In the genomic region with DNA sequence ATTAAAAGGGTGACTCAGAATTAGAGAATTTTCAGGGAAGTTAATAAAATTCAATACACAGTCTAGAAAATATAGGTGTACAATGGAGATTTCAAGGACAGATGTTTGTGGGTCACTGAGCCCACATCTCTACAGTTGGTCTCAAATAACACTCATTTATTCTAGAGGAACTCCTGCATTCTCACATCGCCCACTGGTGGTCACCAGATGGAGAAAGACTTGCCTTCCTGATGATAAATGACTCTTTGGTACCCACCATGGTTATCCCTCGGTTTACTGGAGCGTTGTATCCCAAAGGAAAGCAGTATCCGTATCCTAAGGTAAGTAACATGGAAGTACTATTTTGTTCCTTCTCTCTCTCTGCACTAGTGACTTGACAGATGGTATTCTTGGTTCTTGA, we compare ENCODE assay signal across 26 cellular contexts.
DNase-seq lines count a peak whose midpoint lies in the region; ATAC-seq and TF ChIP-seq lines count a peak whose summit lies in the region.
"Had no signal": no experiment of that assay in that cellular context is flagged by ENCODE, and none has a peak within 500 bp of the region (broad histone marks: within the 10 kb centered on the region; RNA-seq: fewer than 3 reads in every experiment).

No MANE protein-coding gene starts in this region.

- H3K4me3 ChIP-seq in mucosa of descending colon: no peak overlapping the region
- H3K4me3 ChIP-seq: cardiac muscle cell, PC-9, sigmoid colon had no signal

- in situ Hi-C loops in SK-MEL-5 (cut with HindIII; ENCODE audit: low pct_unique_long_range_greater_than_20kb, low sequenced_read_pairs): no loop called here

- intact Hi-C loops in mucosa of descending colon (cut with DNase I, micrococcal nuclease): no loop called here

- ATAC-seq in mucosa of descending colon (no peak), GM21367 (IDR thresholded peaks at IDR 0.05; ENCODE audit: unreplicated experiment) (no peak)
- ATAC-seq: activated T-cell treated with anti-CD3 and anti-CD28 coated beads, Interleukin-2, amount 50 U/mL, for 4 hours; HepG2; left colon; natural killer cell treated with Interleukin-12 subunit alpha and Interleukin-12 subunit beta and Interleukin-15 and Interleukin-18, amount 100 ng/mL, for 72 hours had no signal

- no peaks in the 10 kb centered on the region for H3K4me1 ChIP-seq in mucosa of descending colon (ENCODE audit: low read depth)
- H3K4me1 ChIP-seq: sigmoid colon had no signal

- no peak overlapping the region for H3K27ac ChIP-seq in C4-2B
- H3K27ac ChIP-seq: cardiac muscle cell, PC-9, sigmoid colon had no signal

- H3K9me3 ChIP-seq in mucosa of descending colon: no peaks in the 10 kb centered on the region
- H3K9me3 ChIP-seq: sigmoid colon had no signal

- H3K36me3 ChIP-seq in mucosa of descending colon (ENCODE audit: low read depth): no peaks in the 10 kb centered on the region
- H3K36me3 ChIP-seq: cardiac muscle cell, sigmoid colon had no signal

- TF ChIP-seq CTCF in C4-2B (conservative IDR thresholded peaks at IDR 0.05) (peak; percentile 32), mucosa of descending colon (IDR thresholded peaks at IDR 0.05) (no peak)

- DNase-seq in HT1080 (ENCODE audit: low read depth) (peak; percentile 3), SK-MEL-5 (ENCODE audit: low read depth, low spot score) (peak; percentile 23), left kidney (ENCODE audit: low read depth, low spot score) (peak; percentile 27), mucosa of descending colon (no peak)
- no peak for DNase-seq in stimulated activated CD8-positive, alpha-beta memory T cell treated with anti-CD3 and anti-CD28 coated beads, Interleukin-4, amount 100 ng/mL, for 48 hours
- DNase-seq: activated CD4-positive, alpha-beta T cell treated with anti-CD3 and anti-CD28 coated beads for 4 hours; activated naive CD4-positive, alpha-beta T cell treated with anti-CD3 and anti-CD28 coated beads for 36 hours; activated T-cell treated with anti-CD3 and anti-CD28 coated beads, Interleukin-2, amount 50 U/mL, for 4 hours; amygdala; CD8-positive, alpha-beta memory T cell; cortex of kidney; DND-41; left colon; midbrain; NCI-H1105 treated with DMSO at 0.1 percent for 48 hours; NCI-H2081 treated with DMSO at 0.1 percent for 48 hours; PC-9; SHP77 treated with DMSO at 0.1 percent for 48 hours; sigmoid colon; substantia nigra; T-helper 1 cell had no signal

Comparison
In these comparisons a context has a peak if more than half of its experiments do, and no peak if none do; other contexts are left out.
1. DNase-seq: peak in HT1080 (single experiment), SK-MEL-5 (single experiment) and left kidney (single experiment); none in mucosa of descending colon (0 of 3) and stimulated activated CD8-positive, alpha-beta memory T cell treated with anti-CD3 and anti-CD28 coated beads, Interleukin-4, amount 100 ng/mL, for 48 hours (single experiment).